ENCODE assay signal across 8 cellular contexts in genomic region chr11:57568330-57568766, GRCh38. TPM values are rescaled to one million over a fixed set of nuclear protein-coding genes. Genes with fewer than 3 reads are reported as not detected.
DNase-seq lines count a peak whose midpoint lies in the region; ATAC-seq and TF ChIP-seq lines count a peak whose summit lies in the region.

No MANE protein-coding gene starts in this region.

- H3K4me3 ChIP-seq in choroid plexus epithelial cell (ENCODE audit: low read depth, low read length), result peak overlapping the region; percentile 88
- H3K4me3 ChIP-seq in mesodermal cell (ENCODE audit: extremely low read depth, insufficient read depth, low read length, poor library complexity, severe bottlenecking), result peak overlapping the region; percentile 69

- peak; percentile 7 for ATAC-seq in CD4-positive, alpha-beta T cell (ENCODE audit: poor library complexity)
- ATAC-seq in GM19397 (IDR thresholded peaks at IDR 0.05; ENCODE audit: unreplicated experiment), result peak; percentile 11

- H3K27me3 ChIP-seq in CD4-positive, alpha-beta T cell (ENCODE audit: control insufficient read depth, insufficient read depth, low read length), result no peaks in the 10 kb centered on the region

- H3K27ac ChIP-seq in CD4-positive, alpha-beta T cell (ENCODE audit: low read depth, low read length), result peak overlapping the region; percentile 80
- H3K27ac ChIP-seq in mesodermal cell (ENCODE audit: low read depth, low read length, severe bottlenecking), result peak overlapping the region; percentile 79

- H3K9me3 Mint-ChIP-seq in CD4-positive, alpha-beta T cell, result no peaks in the 10 kb centered on the region

- no peaks in the 10 kb centered on the region for H3K9me3 ChIP-seq in CD4-positive, alpha-beta T cell (ENCODE audit: control insufficient read depth, low read length)
- no peaks in the 10 kb centered on the region for H3K9me3 ChIP-seq in mesodermal cell (ENCODE audit: control insufficient read depth, low read length)

- peak; percentile 88 for TF ChIP-seq CTCF in CD4-positive, alpha-beta T cell (IDR thresholded peaks at IDR 0.05)
- peak; percentile 94 for TF ChIP-seq CTCF in choroid plexus epithelial cell (conservative IDR thresholded peaks at IDR 0.05; ENCODE audit: low read depth, low read length)

- H3K4me1 ChIP-seq in mesodermal cell (ENCODE audit: control insufficient read depth, insufficient read depth, low read length, poor library complexity, severe bottlenecking), result peaks cover 7% of the 10 kb centered on the region

- WGBS in mesodermal cell (ENCODE audit: insufficient coverage in 2 of 2), 2 experiments, result 75 to 79% methylated on average over 3 to 4 of the region's 6 CpGs

- CTCF ChIA-PET in CD4-positive, alpha-beta T cell (lab: Charles Lee), result interaction anchor here (0.6 to 2.5 kb wide), 23 partner anchors 9 to 232 kb away, joined by 3 to 47 read pairs (median 4); partner anchors contain the start of genes CLP1, MED19, TIMM10 and TMX2

- peak overlapping the region; percentile 92 for H3K27ac Mint-ChIP-seq in CD4-positive, alpha-beta T cell

- H3K4me1 Mint-ChIP-seq in CD4-positive, alpha-beta T cell (ENCODE audit: low read depth), result peaks cover 50% of the 10 kb centered on the region

- no peaks in the 10 kb centered on the region for H3K36me3 ChIP-seq in mesodermal cell (ENCODE audit: control insufficient read depth, insufficient read depth, low read length)

- peak overlapping the region; percentile 100 for H3K4me3 Mint-ChIP-seq in CD4-positive, alpha-beta T cell

- DNase-seq in CD4-positive, alpha-beta T cell, result peak in 7 of 10 experiments; percentile 2 to 91 (median 90)
- DNase-seq in HS-5 (ENCODE audit: low read depth), result peak; percentile 56
- DNase-seq in T-helper 9 cell, result peak; percentile 91
- peak; percentile 82 for DNase-seq in choroid plexus epithelial cell (ENCODE audit: low read depth)
- DNase-seq in stimulated activated CD8-positive, alpha-beta memory T cell treated with anti-CD3 and anti-CD28 coated beads, Interleukin-7, amount 100 ng/mL, for 1 hour (ENCODE audit: low read depth in 2 of 2), result peak; percentile 77 to 82
- DNase-seq in D341Med (ENCODE audit: low spot score), result no peak

- no peaks in the 10 kb centered on the region for H3K27me3 Mint-ChIP-seq in CD4-positive, alpha-beta T cell

- peaks cover 28% of the 10 kb centered on the region for H3K36me3 Mint-ChIP-seq in CD4-positive, alpha-beta T cell (ENCODE audit: low read depth)

- intact Hi-C loops in CD4-positive, alpha-beta T cell (cut with DNase I, micrococcal nuclease), result loop anchor here (1.0 to 10.0 kb wide), 6 partner anchors 73 to 1569 kb away; no protein-coding TSS in a partner anchor

- POLR2A ChIA-PET in CD4-positive, alpha-beta T cell (lab: Charles Lee), result interaction anchor here (0.6 to 3.5 kb wide), 13 partner anchors 38 to 243 kb away, joined by 3 to 34 read pairs (median 4); partner anchors contain the start of genes MED19, SSRP1, TIMM10 and TMX2

RNA-seq across cellular contexts. Expression of gene UBE2L6, which starts 0.9 kb away (rescaled TPM):
- 10 to 100 TPM; 35.0 to 36.2 TPM for total RNA-seq in CD4-positive, alpha-beta T cell
- 46.4 TPM for polyA plus RNA-seq in mesodermal cell (2013, experiment 1 of 2)
- polyA plus RNA-seq in mesodermal cell (2013, experiment 2 of 2), result 40.9 TPM

RNA-seq across cellular contexts. Expression of gene SERPING1, which starts 29.1 kb away (rescaled TPM):
- under 1 TPM in 1 of 2 experiments, not detected in 1; 0.53 TPM for total RNA-seq in CD4-positive, alpha-beta T cell
- polyA plus RNA-seq in mesodermal cell (2013, experiment 1 of 2), result 222 TPM
- 198 TPM for polyA plus RNA-seq in mesodermal cell (2013, experiment 2 of 2)

RNA-seq across cellular contexts. Expression of gene SMTNL1, which starts 31.0 kb away (rescaled TPM):
- not detected for total RNA-seq in CD4-positive, alpha-beta T cell
- polyA plus RNA-seq in mesodermal cell (2013, experiment 1 of 2), result 6.5 TPM
- 5.8 TPM for polyA plus RNA-seq in mesodermal cell (2013, experiment 2 of 2)

RNA-seq across cellular contexts. Expression of gene TIMM10, which starts 37.8 kb away (rescaled TPM):
- total RNA-seq in CD4-positive, alpha-beta T cell, result 10 to 100 TPM; 28.0 TPM
- 40.7 TPM for polyA plus RNA-seq in mesodermal cell (2013, experiment 1 of 2)
- polyA plus RNA-seq in mesodermal cell (2013, experiment 2 of 2), result 41.4 TPM

RNA-seq across cellular contexts. Expression of gene SLC43A1, which starts 52.8 kb away (rescaled TPM):
- 1 to 10 TPM; 3.1 to 4.2 TPM for total RNA-seq in CD4-positive, alpha-beta T cell
- 11.1 TPM for polyA plus RNA-seq in mesodermal cell (2013, experiment 1 of 2)
- 8.5 TPM for polyA plus RNA-seq in mesodermal cell (2013, experiment 2 of 2)
